In genomic region chr10:29285624-29286051, GRCh38 we compare ENCODE assay signal across 1 cellular context.
TF ChIP-seq lines count a peak whose summit lies in the region.

No MANE protein-coding gene starts in this region.

TF ChIP-seq in GM23338, 12 proteins besides CTCF, POLR2A, EP300 and RAD21 (continued from another document):
- no peak for TF ChIP-seq REST (IDR thresholded peaks at IDR 0.05; ENCODE audit: unreplicated experiment)
